ENCODE assay signal across 24 cellular contexts in the genomic region with DNA sequence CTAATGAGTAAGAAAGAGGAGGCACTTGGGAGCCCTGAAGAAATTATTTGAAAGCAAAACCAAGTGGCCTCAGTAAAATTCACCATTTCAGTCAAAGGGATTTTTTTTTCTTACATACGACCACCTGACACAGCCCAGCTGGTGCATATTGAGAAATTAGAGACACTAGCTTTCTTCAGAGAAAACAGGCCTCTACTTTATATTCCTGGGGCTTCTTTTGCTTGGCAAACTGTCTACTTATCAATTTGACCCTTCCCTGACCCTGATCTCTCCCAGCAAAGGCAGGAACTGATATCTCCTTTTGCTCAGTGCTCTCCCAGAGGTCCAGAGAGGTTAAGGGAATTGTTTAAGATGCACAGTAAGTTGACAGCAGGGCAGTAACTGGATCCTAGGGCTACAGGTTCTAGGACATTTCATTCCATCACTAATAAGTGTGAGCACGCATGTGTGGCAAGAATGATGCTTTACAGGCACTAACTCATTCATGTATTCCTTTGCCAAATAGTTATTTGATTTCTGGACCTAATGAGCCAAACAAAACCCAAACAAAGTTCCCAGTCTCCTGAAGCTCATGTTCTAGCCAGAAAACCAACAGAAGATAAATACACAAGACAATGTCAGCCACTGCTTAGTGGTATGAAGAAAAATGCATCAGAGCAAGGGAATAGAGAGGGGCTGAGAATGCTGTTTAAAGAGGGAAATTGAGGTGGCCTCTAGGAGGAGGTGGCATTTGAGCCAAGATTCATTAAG.
"Had no signal": no experiment of that assay in that cellular context is flagged by ENCODE, and none has a peak within 500 bp of the region (broad histone marks: within the 10 kb centered on the region; RNA-seq: fewer than 3 reads in every experiment).

No MANE protein-coding gene starts in this region.

- H3K36me3 Mint-ChIP-seq: immature natural killer cell; naive thymus-derived CD4-positive, alpha-beta T cell; stimulated activated effector memory CD8-positive, alpha-beta T cell treated with anti-CD3 and anti-CD28 coated beads, Interleukin-12 subunit alpha, Interleukin-12 subunit beta, amount 100 ng/mL, for 72 hours; type B pancreatic cell had no signal

- H3K9me3 ChIP-seq: gastrocnemius medialis, ovary, suprapubic skin, thyroid gland had no signal

- H3K4me1 Mint-ChIP-seq: naive thymus-derived CD4-positive, alpha-beta T cell; stimulated activated effector memory CD8-positive, alpha-beta T cell treated with anti-CD3 and anti-CD28 coated beads, Interleukin-12 subunit alpha, Interleukin-12 subunit beta, amount 100 ng/mL, for 72 hours had no signal

- H3K36me3 ChIP-seq: gastrocnemius medialis, ovary, suprapubic skin, thyroid gland had no signal

- H3K9me3 Mint-ChIP-seq: type B pancreatic cell had no signal

- H3K4me3 ChIP-seq: dorsolateral prefrontal cortex, gastrocnemius medialis, lung, ovary, suprapubic skin, thyroid gland had no signal

- DNase-seq: cortex of kidney; dorsolateral prefrontal cortex; effector CD8-positive, alpha-beta T cell; gastrocnemius medialis; glutamatergic neuron; immature natural killer cell; left ventricle myocardium superior; mesendoderm; naive thymus-derived CD4-positive, alpha-beta T cell; nucleus accumbens; ovary; right cardiac atrium; stimulated activated CD4-positive, alpha-beta T cell treated with anti-CD3 and anti-CD28 coated beads, Interleukin-4, amount 100 ng/mL, for 1 hour; stimulated activated CD8-positive, alpha-beta memory T cell treated with anti-CD3 and anti-CD28 coated beads, Interleukin-4, amount 100 ng/mL, for 48 hours; stimulated activated naive CD8-positive, alpha-beta T cell treated with anti-CD3 and anti-CD28 coated beads, Interleukin-15, Interleukin-2, amounts not matched to agents 100 U/mL and 50 U/mL, for 24 hours; thyroid gland had no signal

- ATAC-seq: gastrocnemius medialis; left ventricle myocardium superior; naive thymus-derived CD4-positive, alpha-beta T cell; stimulated activated effector memory CD8-positive, alpha-beta T cell treated with anti-CD3 and anti-CD28 coated beads, Interleukin-12 subunit alpha, Interleukin-12 subunit beta, amount 100 ng/mL, for 72 hours; stimulated activated naive CD8-positive, alpha-beta T cell treated with anti-CD3 and anti-CD28 coated beads, Interleukin-15, Interleukin-2, amounts not matched to agents 100 U/mL and 50 U/mL, for 24 hours had no signal

- H3K27me3 ChIP-seq: gastrocnemius medialis, ovary, thyroid gland had no signal

- H3K27ac Mint-ChIP-seq: immature natural killer cell; naive thymus-derived CD4-positive, alpha-beta T cell; progenitor cell of endocrine pancreas; stimulated activated effector memory CD8-positive, alpha-beta T cell treated with anti-CD3 and anti-CD28 coated beads, Interleukin-12 subunit alpha, Interleukin-12 subunit beta, amount 100 ng/mL, for 72 hours; type B pancreatic cell had no signal

- H3K4me3 Mint-ChIP-seq: immature natural killer cell; naive thymus-derived CD4-positive, alpha-beta T cell; stimulated activated effector memory CD8-positive, alpha-beta T cell treated with anti-CD3 and anti-CD28 coated beads, Interleukin-12 subunit alpha, Interleukin-12 subunit beta, amount 100 ng/mL, for 72 hours; type B pancreatic cell had no signal

- FAIRE-seq: keratinocyte, small intestine, urothelium cell line had no signal

- H3K4me1 ChIP-seq: thyroid gland had no signal

- H3K27ac ChIP-seq: dorsolateral prefrontal cortex, gastrocnemius medialis, ovary, suprapubic skin, thyroid gland had no signal
